Comparison of ENCODE assay signal across 8 cellular contexts in the genomic region with DNA sequence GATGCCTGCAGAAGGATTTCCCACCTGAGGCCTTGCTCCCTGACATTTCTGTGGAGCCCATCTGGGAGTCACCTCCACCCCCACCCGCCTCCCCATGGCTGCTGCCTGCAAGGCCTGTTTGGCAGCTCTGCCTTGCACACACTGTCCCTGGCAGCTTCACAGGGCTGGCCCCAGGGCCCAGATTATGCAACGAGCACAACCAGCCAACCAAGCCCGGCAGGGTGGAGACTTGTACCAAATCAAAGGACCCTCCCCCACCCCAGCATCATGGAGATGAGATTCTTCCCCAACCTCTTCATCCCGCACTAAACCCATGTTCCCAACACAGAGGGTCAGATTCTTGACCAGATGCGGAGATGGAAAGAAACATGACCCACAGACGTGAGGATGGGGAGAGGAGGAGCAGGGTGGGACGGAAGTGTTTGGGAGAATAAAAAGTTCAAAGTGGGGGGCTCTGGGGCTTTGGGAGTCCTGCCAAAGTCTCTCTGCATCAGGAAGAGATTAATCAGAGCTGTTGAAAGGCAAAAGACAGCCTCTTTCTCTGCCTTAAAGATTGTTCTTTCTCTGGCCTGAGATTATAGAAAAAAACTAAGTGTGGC. TPM values are rescaled to one million over a fixed set of nuclear protein-coding genes. Genes with fewer than 3 reads are reported as not detected.
DNase-seq lines count a peak whose midpoint lies in the region; ATAC-seq and TF ChIP-seq lines count a peak whose summit lies in the region.

No MANE protein-coding gene starts in this region.

- H3K9me3 Mint-ChIP-seq in T-cell (no peaks in the 10 kb centered on the region), osteocyte (ENCODE audit: unreplicated experiment) (no peaks in the 10 kb centered on the region)

- H3K27me3 Mint-ChIP-seq in T-cell, result no peaks in the 10 kb centered on the region
- no peaks in the 10 kb centered on the region for H3K27me3 Mint-ChIP-seq in osteocyte (ENCODE audit: unreplicated experiment)

- H3K27ac Mint-ChIP-seq in T-cell, result peak overlapping the region; percentile 78 to 90
- H3K27ac Mint-ChIP-seq in osteocyte (ENCODE audit: unreplicated experiment), result peak overlapping the region; percentile 27

- H3K4me1 Mint-ChIP-seq in T-cell (peaks cover 54 to 62% (median 55%) of the 10 kb centered on the region in 3 donors), osteocyte (ENCODE audit: unreplicated experiment) (peaks cover 35% of the 10 kb centered on the region)

- CTCF ChIA-PET in T-cell (lab: Charles Lee), result interaction anchor here in 1 of 2 donors (0.6 kb wide), 1 partner anchor 123 kb away, joined by 3 read pairs; no protein-coding TSS in a partner anchor

- TF ChIP-seq CTCF in fibroblast of the aortic adventitia (IDR thresholded peaks at IDR 0.05; ENCODE audit: insufficient read depth, low read length) (no peak), osteocyte (IDR thresholded peaks at IDR 0.05) (no peak)

- ATAC-seq in T-cell (replicated peaks in 1 of 4) (no peak), HG03039 (IDR thresholded peaks at IDR 0.05; ENCODE audit: unreplicated experiment) (no peak), HG03354 (IDR thresholded peaks at IDR 0.05; ENCODE audit: poor library complexity, severe bottlenecking, unreplicated experiment) (no peak)

- H3K36me3 Mint-ChIP-seq in T-cell (peaks cover 21% of the 10 kb centered on the region), osteocyte (ENCODE audit: unreplicated experiment) (peaks cover 21% of the 10 kb centered on the region)

- DNase-seq in DMS53 (lab: John Stamatoyannopoulos, UW) (peak; percentile 13), DMS53 treated with DMSO at 0.1 percent for 48 hours (lab: John Stamatoyannopoulos, UW; ENCODE audit: unreplicated experiment) (no peak), T-cell (no peak), fibroblast of the aortic adventitia (ENCODE audit: low read depth) (peak; percentile 91), osteocyte (ENCODE audit: extremely low spot score, unreplicated experiment) (no peak)
- DNase-seq in stimulated activated CD4-positive, alpha-beta T cell treated with anti-CD3 and anti-CD28 coated beads, Interleukin-1b, Interleukin-23, amount 100 ng/mL, for 48 hours, result no peak

- H3K4me3 Mint-ChIP-seq in T-cell, result peak overlapping the region; percentile 47 to 92 (median 50)
- H3K4me3 Mint-ChIP-seq in osteocyte (ENCODE audit: unreplicated experiment), result no peak overlapping the region

- POLR2A ChIA-PET in T-cell (lab: Charles Lee), result interaction anchor here (0.5 to 0.6 kb wide), 4 partner anchors 11 to 1662 kb away, joined by 3 to 8 read pairs (median 5); a partner anchor contains a TSS

- no peak overlapping the region for H3K4me3 ChIP-seq in fibroblast of the aortic adventitia (ENCODE audit: low read depth, low read length)

RNA-seq across cellular contexts. Expression of a gene that starts 3.8 kb away (rescaled TPM):
- total RNA-seq in T-cell, result 100 to 1,000 TPM in 4 of 5 donors, 10 to 100 TPM in 1; 94.9 to 129 (median 121) TPM
- 33.9 and 50.1 TPM in 2 replicates for total RNA-seq in fibroblast of the aortic adventitia (ENCODE audit: low replicate concordance)
- 42.6 and 44.7 TPM in 2 replicates for total RNA-seq in osteocyte

RNA-seq across cellular contexts. Expression of a gene that starts 11.2 kb away (rescaled TPM):
- 10 to 100 TPM; 39.4 to 64.9 (median 53.3) TPM for total RNA-seq in T-cell
- total RNA-seq in fibroblast of the aortic adventitia (ENCODE audit: low replicate concordance), result 39.8 and 80.7 TPM in 2 replicates
- 36.1 and 37.4 TPM in 2 replicates for total RNA-seq in osteocyte

RNA-seq across cellular contexts. Expression of a gene that starts 11.5 kb away (rescaled TPM):
- total RNA-seq in T-cell (100 to 1,000 TPM in 3 of 5 donors, 10 to 100 TPM in 2; 83.9 to 114 (median 107) TPM), fibroblast of the aortic adventitia (ENCODE audit: low replicate concordance) (60.9 and 68.2 TPM in 2 replicates), osteocyte (98.5 and 106 TPM in 2 replicates)

RNA-seq across cellular contexts. Expression of a gene that starts 34.8 kb away (rescaled TPM):
- not detected for total RNA-seq in T-cell
- not detected in 2 replicates for total RNA-seq in fibroblast of the aortic adventitia (ENCODE audit: low replicate concordance)
- not detected in 2 replicates for total RNA-seq in osteocyte

RNA-seq across cellular contexts. Expression of a gene that starts 43.1 kb away (rescaled TPM):
- total RNA-seq in T-cell, result not detected
- not detected in 2 replicates for total RNA-seq in fibroblast of the aortic adventitia (ENCODE audit: low replicate concordance)
- not detected in 2 replicates for total RNA-seq in osteocyte

Comparison
In these comparisons a context has a peak if more than half of its experiments do, and no peak if none do; other contexts are left out.
1. DNase-seq: peak in DMS53 (single experiment) and fibroblast of the aortic adventitia (single experiment); none in DMS53 treated with DMSO at 0.1 percent for 48 hours (single experiment), T-cell (0 of 34), osteocyte (single experiment) and stimulated activated CD4-positive, alpha-beta T cell treated with anti-CD3 and anti-CD28 coated beads, Interleukin-1b, Interleukin-23, amount 100 ng/mL, for 48 hours (single experiment).